Comparison of ENCODE assay signal across 32 cellular contexts in genomic region chr5:51678335-51678734, GRCh38.
"Had no signal": no experiment of that assay in that cellular context is flagged by ENCODE, and none has a peak within 500 bp of the region (broad histone marks: within the 10 kb centered on the region; RNA-seq: fewer than 3 reads in every experiment).

No MANE protein-coding gene starts in this region.

- H3K27me3 ChIP-seq: adrenal gland, ascending aorta, breast epithelium, cardiac muscle cell, colonic mucosa, esophagus squamous epithelium had no signal

- H3K36me3 ChIP-seq: adrenal gland, ascending aorta, breast epithelium, cardiac muscle cell, colonic mucosa, esophagus squamous epithelium had no signal

- H3K27me3 Mint-ChIP-seq: activated CD4-positive, alpha-beta T cell treated with anti-CD3 and anti-CD28 coated beads, Interleukin-2, amount 10 ng/mL, durations not matched to agents 7 days and 5 days; activated CD8-positive, alpha-beta T cell treated with anti-CD3 and anti-CD28 coated beads for 36 hours; activated naive CD4-positive, alpha-beta T cell treated with anti-CD3 and anti-CD28 coated beads, Interleukin-2, amount 50 U/mL, for 24 hours; activated naive CD8-positive, alpha-beta T cell treated with anti-CD3 and anti-CD28 coated beads for 36 hours; activated naive CD8-positive, alpha-beta T cell treated with anti-CD3 and anti-CD28 coated beads, Interleukin-2, amount 50 U/mL, for 24 hours; dendritic cell treated with granulocyte-macrophage colony-stimulating factor and Interleukin-4, amounts not matched to agents 40 ng/mL and 50 ng/mL, for 4 days; effector memory CD8-positive, alpha-beta T cell had no signal

- H3K9me3 Mint-ChIP-seq: brain; dendritic cell treated with granulocyte-macrophage colony-stimulating factor and Interleukin-4, amounts not matched to agents 40 ng/mL and 50 ng/mL, for 4 days had no signal

- H3K4me3 Mint-ChIP-seq: activated CD4-positive, alpha-beta T cell treated with anti-CD3 and anti-CD28 coated beads, Interleukin-2, amount 10 ng/mL, durations not matched to agents 7 days and 5 days; activated CD8-positive, alpha-beta T cell treated with anti-CD3 and anti-CD28 coated beads for 36 hours; activated naive CD4-positive, alpha-beta T cell treated with anti-CD3 and anti-CD28 coated beads for 36 hours; activated naive CD4-positive, alpha-beta T cell treated with anti-CD3 and anti-CD28 coated beads, Interleukin-2, amount 50 U/mL, for 24 hours; activated naive CD8-positive, alpha-beta T cell treated with anti-CD3 and anti-CD28 coated beads for 36 hours; activated naive CD8-positive, alpha-beta T cell treated with anti-CD3 and anti-CD28 coated beads, Interleukin-2, amount 50 U/mL, for 24 hours; activated T-cell treated with anti-CD3 and anti-CD28 coated beads, Interleukin-2, amount 50 U/mL, for 4 hours; brain; dendritic cell treated with granulocyte-macrophage colony-stimulating factor and Interleukin-4, amounts not matched to agents 40 ng/mL and 50 ng/mL, for 4 days; effector memory CD8-positive, alpha-beta T cell; WTC11 had no signal

- H3K9me3 ChIP-seq: adrenal gland, ascending aorta, breast epithelium, colonic mucosa, esophagus squamous epithelium had no signal

- H3K36me3 Mint-ChIP-seq: activated naive CD4-positive, alpha-beta T cell treated with anti-CD3 and anti-CD28 coated beads, Interleukin-2, amount 50 U/mL, for 24 hours; activated naive CD8-positive, alpha-beta T cell treated with anti-CD3 and anti-CD28 coated beads for 36 hours; brain had no signal

- H3K4me3 ChIP-seq: adrenal gland, ascending aorta, breast epithelium, cardiac muscle cell, colonic mucosa, dorsolateral prefrontal cortex, esophagus squamous epithelium had no signal

- FAIRE-seq: frontal cortex had no signal

- H3K4me1 Mint-ChIP-seq: activated CD4-positive, alpha-beta T cell treated with anti-CD3 and anti-CD28 coated beads, Interleukin-2, amount 10 ng/mL, durations not matched to agents 7 days and 5 days; activated naive CD4-positive, alpha-beta T cell treated with anti-CD3 and anti-CD28 coated beads, Interleukin-2, amount 50 U/mL, for 24 hours; activated naive CD8-positive, alpha-beta T cell treated with anti-CD3 and anti-CD28 coated beads for 36 hours; activated naive CD8-positive, alpha-beta T cell treated with anti-CD3 and anti-CD28 coated beads, Interleukin-2, amount 50 U/mL, for 24 hours; brain; WTC11 had no signal

- H3K27ac ChIP-seq: adrenal gland, ascending aorta, breast epithelium, cardiac muscle cell, colonic mucosa, dorsolateral prefrontal cortex, epithelial cell of prostate, esophagus squamous epithelium had no signal

- H3K4me1 ChIP-seq: adrenal gland, ascending aorta, breast epithelium, colonic mucosa, esophagus squamous epithelium had no signal

- ATAC-seq: activated CD8-positive, alpha-beta T cell treated with anti-CD3 and anti-CD28 coated beads for 36 hours; activated naive CD8-positive, alpha-beta T cell treated with anti-CD3 and anti-CD28 coated beads, Interleukin-2, amount 50 U/mL, for 24 hours; activated T-cell treated with anti-CD3 and anti-CD28 coated beads, Interleukin-2, amount 50 U/mL, for 4 hours; effector memory CD8-positive, alpha-beta T cell; WTC11 had no signal

- H3K27ac Mint-ChIP-seq: activated CD4-positive, alpha-beta T cell treated with anti-CD3 and anti-CD28 coated beads, Interleukin-2, amount 10 ng/mL, durations not matched to agents 7 days and 5 days; activated CD8-positive, alpha-beta T cell treated with anti-CD3 and anti-CD28 coated beads for 36 hours; activated naive CD4-positive, alpha-beta T cell treated with anti-CD3 and anti-CD28 coated beads for 36 hours; activated naive CD4-positive, alpha-beta T cell treated with anti-CD3 and anti-CD28 coated beads, Interleukin-2, amount 50 U/mL, for 24 hours; activated naive CD8-positive, alpha-beta T cell treated with anti-CD3 and anti-CD28 coated beads for 36 hours; activated naive CD8-positive, alpha-beta T cell treated with anti-CD3 and anti-CD28 coated beads, Interleukin-2, amount 50 U/mL, for 24 hours; activated T-helper 2 cell treated with anti-CD3 and anti-CD28 coated beads, Interferon-gamma antibody, Interleukin-2, Interleukin-4, amounts not matched to agents 10 μg/mL and 5 μg/mL and 100 μg/mL, durations not matched to agents 14 hours and 24 hours and 36 hours; brain; dendritic cell treated with granulocyte-macrophage colony-stimulating factor and Interleukin-4, amounts not matched to agents 40 ng/mL and 50 ng/mL, for 4 days; effector memory CD8-positive, alpha-beta T cell; WTC11 had no signal

- DNase-seq: activated CD4-positive, alpha-beta T cell treated with anti-CD3 and anti-CD28 coated beads for 1 hour; activated CD4-positive, alpha-beta T cell treated with anti-CD3 and anti-CD28 coated beads for 4 hours; activated CD4-positive, alpha-beta T cell treated with anti-CD3 and anti-CD28 coated beads, Interleukin-2, amount 10 ng/mL, durations not matched to agents 7 days and 5 days; activated CD4-positive, alpha-beta T cell treated with anti-CD3 and anti-CD28 coated beads, Interleukin-2, amount 50 U/mL, for 4 hours; activated CD8-positive, alpha-beta memory T cell treated with anti-CD3 and anti-CD28 coated beads for 24 hours; activated CD8-positive, alpha-beta T cell treated with anti-CD3 and anti-CD28 coated beads for 36 hours; activated effector memory CD4-positive, alpha-beta T cell treated with anti-CD3 and anti-CD28 coated beads, Interleukin-2, amount 50 U/mL, for 16 hours; activated naive CD4-positive, alpha-beta T cell treated with anti-CD3 and anti-CD28 coated beads for 36 hours; activated naive CD8-positive, alpha-beta T cell treated with anti-CD3 and anti-CD28 coated beads for 36 hours; activated naive CD8-positive, alpha-beta T cell treated with anti-CD3 and anti-CD28 coated beads, Interleukin-2, amount 50 U/mL, for 24 hours; activated T-cell treated with anti-CD3 and anti-CD28 coated beads, Interleukin-2, amount 50 U/mL, for 4 hours; adrenal gland; central memory CD4-positive, alpha-beta T cell; cerebellar nuclear complex; colonic mucosa; dorsolateral prefrontal cortex; effector memory CD8-positive, alpha-beta T cell; esophagus squamous epithelium; foreskin fibroblast; head of caudate nucleus; hippocampal formation; T-helper 2 cell had no signal
